Comparison of ENCODE assay signal across 12 cellular contexts in genomic region chr15:87843312-87843711, GRCh38.
DNase-seq lines count a peak whose midpoint lies in the region; ATAC-seq and TF ChIP-seq lines count a peak whose summit lies in the region.
"Had no signal": no experiment of that assay in that cellular context is flagged by ENCODE, and none has a peak within 500 bp of the region (broad histone marks: within the 10 kb centered on the region; RNA-seq: fewer than 3 reads in every experiment).

No MANE protein-coding gene starts in this region.

- H3K4me1 ChIP-seq in H9 (ENCODE audit: insufficient read depth, low read length), result no peaks in the 10 kb centered on the region
- H3K4me1 ChIP-seq in trophoblast cell (ENCODE audit: control insufficient read depth in 1 of 2, insufficient read depth in 2 of 2, low read length in 2 of 2), result no peaks in the 10 kb centered on the region

- H2AK5ac ChIP-seq in H9 (ENCODE audit: insufficient read length, low read length) (no peak overlapping the region), trophoblast cell (ENCODE audit: low read length) (no peak overlapping the region)

- no peak overlapping the region for H3K27ac Mint-ChIP-seq in H9
- H3K27ac Mint-ChIP-seq: CD4-positive, alpha-beta memory T cell had no signal

- no peaks in the 10 kb centered on the region for H3K9me3 ChIP-seq in H9 (ENCODE audit: control insufficient read depth, low read depth, low read length)
- peaks cover 8% of the 10 kb centered on the region for H3K9me3 ChIP-seq in trophoblast cell (ENCODE audit: insufficient read depth, low read depth, low read length)

- H2BK120ac ChIP-seq in H9 (ENCODE audit: low read depth, low read length, poor library complexity, severe bottlenecking) (no peak overlapping the region), trophoblast cell (ENCODE audit: insufficient read depth, low read length, poor library complexity) (no peak overlapping the region)

- H3T11ph ChIP-seq in H9 (ENCODE audit: low read length), result no peak overlapping the region

- ATAC-seq in HG03095 (IDR thresholded peaks at IDR 0.05; ENCODE audit: unreplicated experiment), result no peak
- no peak for ATAC-seq in HG02610 (IDR thresholded peaks at IDR 0.05; ENCODE audit: unreplicated experiment)
- ATAC-seq in HG02884 (IDR thresholded peaks at IDR 0.05; ENCODE audit: unreplicated experiment), result no peak

- peaks cover 0 to 6% of the 10 kb centered on the region in 2 experiments; a peak in 3 of 5 replicates for H3K9me3 Mint-ChIP-seq in H9

- no peak overlapping the region for H2BK20ac ChIP-seq in H9 (ENCODE audit: low read depth, low read length, poor library complexity, severe bottlenecking)

- H3K4me2 ChIP-seq in H9 (ENCODE audit: insufficient read depth, insufficient read length, low read length), result no peak overlapping the region
- no peak overlapping the region for H3K4me2 ChIP-seq in trophoblast cell (ENCODE audit: low read length)

- H2BK12ac ChIP-seq in H9 (ENCODE audit: insufficient read length, low read depth, low read length) (no peak overlapping the region), trophoblast cell (ENCODE audit: low read length) (no peak overlapping the region)

- H3K4me3 ChIP-seq in trophoblast cell (ENCODE audit: low read depth, low read length), result peak overlapping the region; percentile 9

- no peaks in the 10 kb centered on the region for H3K27me3 Mint-ChIP-seq in H9 (ENCODE audit: low read depth)
- H3K27me3 Mint-ChIP-seq: CD4-positive, alpha-beta memory T cell had no signal

- H3K27me3 ChIP-seq in H9 (ENCODE audit: insufficient read depth, low read length) (no peaks in the 10 kb centered on the region), trophoblast cell (ENCODE audit: insufficient read depth, low read length) (no peaks in the 10 kb centered on the region)

- H3K4ac ChIP-seq in H9 (ENCODE audit: low read depth, low read length) (no peak overlapping the region), trophoblast cell (ENCODE audit: low read depth, low read length) (no peak overlapping the region)

- no peaks in the 10 kb centered on the region for H3K36me3 Mint-ChIP-seq in H9 (ENCODE audit: insufficient read depth in 1 of 3, low read depth in 3 of 3)
- H3K36me3 Mint-ChIP-seq: CD4-positive, alpha-beta memory T cell had no signal

- no peak overlapping the region for H2BK15ac ChIP-seq in H9 (ENCODE audit: low read depth, low read length)

- H3K9ac ChIP-seq in H9 (ENCODE audit: extremely low read depth, insufficient read length, low read length), result no peak overlapping the region
- no peak overlapping the region for H3K9ac ChIP-seq in trophoblast cell (ENCODE audit: low read length)

- no peaks in the 10 kb centered on the region for H3K79me2 ChIP-seq in H9 (ENCODE audit: insufficient read depth, low read length)
- no peaks in the 10 kb centered on the region for H3K79me2 ChIP-seq in trophoblast cell (ENCODE audit: control insufficient read depth, insufficient read depth, low read length, poor library complexity)

- no peaks in the 10 kb centered on the region for H3K79me1 ChIP-seq in H9 (ENCODE audit: insufficient read depth, low read depth, low read length, poor library complexity, severe bottlenecking)
- no peaks in the 10 kb centered on the region for H3K79me1 ChIP-seq in trophoblast cell (ENCODE audit: low read length)

- no peak overlapping the region for H3K4me3 Mint-ChIP-seq in H9
- H3K4me3 Mint-ChIP-seq: CD4-positive, alpha-beta memory T cell had no signal

- H3K18ac ChIP-seq in H9 (ENCODE audit: insufficient read length, low read depth, low read length) (no peak overlapping the region), trophoblast cell (ENCODE audit: low read length) (no peak overlapping the region)

- no peaks in the 10 kb centered on the region for H3K4me1 Mint-ChIP-seq in H9
- H3K4me1 Mint-ChIP-seq: CD4-positive, alpha-beta memory T cell had no signal

- no CpG with 5 or more reads among the region's 3 CpGs for WGBS in H9 (ENCODE audit: extremely low coverage, insufficient read length, low lambda C conversion rate)
- WGBS in trophoblast cell (ENCODE audit: extremely low coverage, insufficient coverage, insufficient read length), result no CpG with 5 or more reads among the region's 3 CpGs

- H4K20me1 ChIP-seq in H9 (ENCODE audit: control insufficient read depth, insufficient read depth, insufficient read length), result no peaks in the 10 kb centered on the region

- H3K27ac ChIP-seq in H9 (ENCODE audit: insufficient read length, low read depth, low read length) (no peak overlapping the region), trophoblast cell (ENCODE audit: low read depth, low read length) (no peak overlapping the region)

- H2AFZ ChIP-seq in H9 (ENCODE audit: low read length), result no peak overlapping the region
- H2AFZ ChIP-seq in trophoblast cell (ENCODE audit: insufficient read depth, low read length, poor library complexity), result no peak overlapping the region

- no peak for TF ChIP-seq CTCF in H9 (conservative IDR thresholded peaks at IDR 0.05)

- H4K8ac ChIP-seq in H9 (replicated peaks; ENCODE audit: insufficient read length, low read depth, low read length) (no peak overlapping the region), trophoblast cell (ENCODE audit: low read depth, low read length) (no peak overlapping the region)

- H2BK5ac ChIP-seq in H9 (ENCODE audit: insufficient read length, low read length) (no peak overlapping the region), trophoblast cell (ENCODE audit: low read depth, low read length, poor library complexity) (no peak overlapping the region)

- peak overlapping the region; percentile 55; the same call in 1 of the 2 replicates for H3K14ac ChIP-seq in H9 (ENCODE audit: insufficient read depth, low read length)
- no peak overlapping the region for H3K14ac ChIP-seq in trophoblast cell (ENCODE audit: low read length)

- H4K91ac ChIP-seq in H9 (ENCODE audit: insufficient read length, low read depth, low read length) (no peak overlapping the region), trophoblast cell (ENCODE audit: low read depth, low read length) (no peak overlapping the region)

- H3K23ac ChIP-seq in H9 (ENCODE audit: insufficient read length, low read depth, low read length) (no peak overlapping the region), trophoblast cell (ENCODE audit: low read length) (no peak overlapping the region)

- H4K12ac ChIP-seq in trophoblast cell (ENCODE audit: low read depth, low read length), result no peak overlapping the region

- no peak overlapping the region for H4K5ac ChIP-seq in H9 (ENCODE audit: insufficient read length, low read depth, low read length)

- H3K23me2 ChIP-seq in H9 (ENCODE audit: insufficient read length, low read depth, low read length, poor library complexity, severe bottlenecking), result no peaks in the 10 kb centered on the region

- no peaks in the 10 kb centered on the region for H3K36me3 ChIP-seq in trophoblast cell (ENCODE audit: control insufficient read depth in 1 of 2, insufficient read depth in 2 of 2, low read length in 2 of 2)

- no peak for DNase-seq in H9
- peak; percentile 8 to 44 for DNase-seq in cerebellar nuclear complex (lab: John Stamatoyannopoulos, UW)
- no peak for DNase-seq in trophoblast cell
- DNase-seq: Calu3; CD4-positive, alpha-beta memory T cell; COR-L47; DMS53; GOT3; HCEC 1CT had no signal

- H3K56ac ChIP-seq in H9 (ENCODE audit: insufficient read length, low read depth, low read length), result no peak overlapping the region

Comparison
In these comparisons a context has a peak if more than half of its experiments do, and no peak if none do; other contexts are left out.
1. DNase-seq: peak in cerebellar nuclear complex (2 of 2); none in H9 (single experiment) and trophoblast cell (0 of 2).